ENCODE assay signal across 1 cellular context in the genomic region with DNA sequence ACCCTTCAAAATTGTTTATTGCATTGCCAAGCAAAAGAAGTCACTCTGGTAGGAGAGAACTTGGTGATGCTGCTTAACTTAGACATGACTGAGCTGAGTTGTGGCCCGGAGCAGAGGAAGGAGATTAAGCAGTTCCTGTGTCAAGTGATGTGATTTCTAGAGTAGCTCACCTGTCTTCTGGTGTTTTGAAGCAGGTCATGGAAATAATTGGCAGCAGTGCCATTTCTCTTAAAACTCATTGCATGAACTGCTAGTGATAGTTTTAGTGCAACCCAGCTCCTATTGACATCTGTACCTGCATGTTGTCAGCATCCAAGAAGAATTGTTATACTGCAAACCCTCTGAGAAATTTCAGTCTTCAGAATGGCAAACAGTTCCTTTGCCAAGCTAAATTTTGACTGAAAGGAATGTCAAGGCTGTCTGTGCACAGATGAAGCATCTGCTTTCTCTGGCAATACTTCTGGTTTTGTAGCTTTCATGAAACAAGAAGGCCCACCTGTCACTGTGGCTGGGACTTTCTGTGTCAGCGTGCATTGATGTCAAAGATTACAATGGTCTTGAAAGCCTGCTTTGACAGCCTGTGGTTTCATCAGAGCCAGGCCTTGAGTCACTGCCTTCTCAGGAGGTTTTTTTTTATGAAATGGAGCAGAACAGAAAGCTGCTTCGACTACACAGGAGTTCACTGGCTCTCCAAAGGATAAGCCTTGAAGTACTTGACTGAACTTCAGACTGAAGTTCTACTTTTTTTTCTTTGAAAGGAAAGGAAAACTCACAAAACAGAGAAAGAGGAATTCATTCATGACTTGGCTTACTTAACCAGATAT.
TF ChIP-seq lines count a peak whose summit lies in the region.

No MANE protein-coding gene starts in this region.

TF ChIP-seq in GM12878, 131 proteins besides CTCF, POLR2A, EP300 and RAD21 (continued from another document and continues in another):
- TF ChIP-seq SRF (IDR thresholded peaks at IDR 0.05; ENCODE audit: low read depth in 2 of 2, low read length in 2 of 2) (0 out of 4 replicates have a peak, but pooled peaks of 1 of the 2 experiments have one; percentile 26), JUNB (IDR thresholded peaks at IDR 0.05) (peak; percentile 91), FOXM1 (IDR thresholded peaks at IDR 0.05; ENCODE audit: low read depth, low read length) (peak; percentile 95), TCF7 (IDR thresholded peaks at IDR 0.05; ENCODE audit: borderline replicate concordance) (peak; percentile 92), NR2C2 (IDR thresholded peaks at IDR 0.05; ENCODE audit: borderline replicate concordance, control insufficient read depth, insufficient read length, low read depth) (no peak), IKZF1 (conservative IDR thresholded peaks at IDR 0.05) (peak; percentile 91), CHD4 (IDR thresholded peaks at IDR 0.05) (no peak), POLR2AphosphoS2 (IDR thresholded peaks at IDR 0.05; ENCODE audit: low read depth, low read length) (no peak), YBX1 (IDR thresholded peaks at IDR 0.05) (no peak), CREM (IDR thresholded peaks at IDR 0.05; ENCODE audit: low read depth) (peak; percentile 93), WRNIP1 (IDR thresholded peaks at IDR 0.05; ENCODE audit: borderline replicate concordance, low read depth, low read length) (0 out of 2 replicates have a peak, but pooled peaks have one; percentile 44), KLF5 (IDR thresholded peaks at IDR 0.05; ENCODE audit: partially characterized antibody) (no peak), MEF2B (IDR thresholded peaks at IDR 0.05; ENCODE audit: partially characterized antibody, poor library complexity, severe bottlenecking) (peak; percentile 73), TCF3 (IDR thresholded peaks at IDR 0.05; ENCODE audit: borderline replicate concordance, insufficient read depth, low read depth, low read length) (peak; percentile 96), RB1 (IDR thresholded peaks at IDR 0.05; ENCODE audit: borderline replicate concordance) (no peak), SP1 (IDR thresholded peaks at IDR 0.05; ENCODE audit: low read depth, low read length) (peak; percentile 63), BHLHE40 (IDR thresholded peaks at IDR 0.05; ENCODE audit: borderline replicate concordance in 1 of 2, low read depth in 2 of 2, low read length in 1 of 2) (peak; percentile 80), IKZF2 (IDR thresholded peaks at IDR 0.05) (peak; percentile 89 to 91), GATAD2B (conservative IDR thresholded peaks at IDR 0.05; ENCODE audit: low read depth) (peak; percentile 73), IRF4 (IDR thresholded peaks at IDR 0.05; ENCODE audit: low read depth, low read length) (peak; percentile 86), ZNF24 (IDR thresholded peaks at IDR 0.05) (peak; percentile 86), MYC (IDR thresholded peaks at IDR 0.05; ENCODE audit: insufficient read depth, insufficient read length, insufficient replicate concordance, low read length, severe bottlenecking) (no peak), POU2F2 (IDR thresholded peaks at IDR 0.05; ENCODE audit: borderline replicate concordance, low read depth, low read length) (peak; percentile 83; the same call in 2 of the 3 replicates), STAT1 (conservative IDR thresholded peaks at IDR 0.05) (no peak)
- TF ChIP-seq, protein P1, sequence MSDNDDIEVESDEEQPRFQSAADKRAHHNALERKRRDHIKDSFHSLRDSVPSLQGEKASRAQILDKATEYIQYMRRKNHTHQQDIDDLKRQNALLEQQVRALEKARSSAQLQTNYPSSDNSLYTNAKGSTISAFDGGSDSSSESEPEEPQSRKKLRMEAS (IDR thresholded peaks at IDR 0.05; ENCODE audit: low read depth, low read length) = peak; percentile 52; the same call in 1 of the 2 replicates
- TF ChIP-seq, protein P2, sequence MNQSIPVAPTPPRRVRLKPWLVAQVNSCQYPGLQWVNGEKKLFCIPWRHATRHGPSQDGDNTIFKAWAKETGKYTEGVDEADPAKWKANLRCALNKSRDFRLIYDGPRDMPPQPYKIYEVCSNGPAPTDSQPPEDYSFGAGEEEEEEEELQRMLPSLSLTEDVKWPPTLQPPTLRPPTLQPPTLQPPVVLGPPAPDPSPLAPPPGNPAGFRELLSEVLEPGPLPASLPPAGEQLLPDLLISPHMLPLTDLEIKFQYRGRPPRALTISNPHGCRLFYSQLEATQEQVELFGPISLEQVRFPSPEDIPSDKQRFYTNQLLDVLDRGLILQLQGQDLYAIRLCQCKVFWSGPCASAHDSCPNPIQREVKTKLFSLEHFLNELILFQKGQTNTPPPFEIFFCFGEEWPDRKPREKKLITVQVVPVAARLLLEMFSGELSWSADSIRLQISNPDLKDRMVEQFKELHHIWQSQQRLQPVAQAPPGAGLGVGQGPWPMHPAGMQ (IDR thresholded peaks at IDR 0.05; ENCODE audit: borderline replicate concordance) = no peak
- TF ChIP-seq, protein P3, sequence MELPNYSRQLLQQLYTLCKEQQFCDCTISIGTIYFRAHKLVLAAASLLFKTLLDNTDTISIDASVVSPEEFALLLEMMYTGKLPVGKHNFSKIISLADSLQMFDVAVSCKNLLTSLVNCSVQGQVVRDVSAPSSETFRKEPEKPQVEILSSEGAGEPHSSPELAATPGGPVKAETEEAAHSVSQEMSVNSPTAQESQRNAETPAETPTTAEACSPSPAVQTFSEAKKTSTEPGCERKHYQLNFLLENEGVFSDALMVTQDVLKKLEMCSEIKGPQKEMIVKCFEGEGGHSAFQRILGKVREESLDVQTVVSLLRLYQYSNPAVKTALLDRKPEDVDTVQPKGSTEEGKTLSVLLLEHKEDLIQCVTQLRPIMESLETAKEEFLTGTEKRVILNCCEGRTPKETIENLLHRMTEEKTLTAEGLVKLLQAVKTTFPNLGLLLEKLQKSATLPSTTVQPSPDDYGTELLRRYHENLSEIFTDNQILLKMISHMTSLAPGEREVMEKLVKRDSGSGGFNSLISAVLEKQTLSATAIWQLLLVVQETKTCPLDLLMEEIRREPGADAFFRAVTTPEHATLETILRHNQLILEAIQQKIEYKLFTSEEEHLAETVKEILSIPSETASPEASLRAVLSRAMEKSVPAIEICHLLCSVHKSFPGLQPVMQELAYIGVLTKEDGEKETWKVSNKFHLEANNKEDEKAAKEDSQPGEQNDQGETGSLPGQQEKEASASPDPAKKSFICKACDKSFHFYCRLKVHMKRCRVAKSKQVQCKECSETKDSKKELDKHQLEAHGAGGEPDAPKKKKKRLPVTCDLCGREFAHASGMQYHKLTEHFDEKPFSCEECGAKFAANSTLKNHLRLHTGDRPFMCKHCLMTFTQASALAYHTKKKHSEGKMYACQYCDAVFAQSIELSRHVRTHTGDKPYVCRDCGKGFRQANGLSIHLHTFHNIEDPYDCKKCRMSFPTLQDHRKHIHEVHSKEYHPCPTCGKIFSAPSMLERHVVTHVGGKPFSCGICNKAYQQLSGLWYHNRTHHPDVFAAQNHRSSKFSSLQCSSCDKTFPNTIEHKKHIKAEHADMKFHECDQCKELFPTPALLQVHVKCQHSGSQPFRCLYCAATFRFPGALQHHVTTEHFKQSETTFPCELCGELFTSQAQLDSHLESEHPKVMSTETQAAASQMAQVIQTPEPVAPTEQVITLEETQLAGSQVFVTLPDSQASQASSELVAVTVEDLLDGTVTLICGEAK (IDR thresholded peaks at IDR 0.05; ENCODE audit: borderline replicate concordance) = peak; percentile 62; the same call in 1 of the 2 replicates
- TF ChIP-seq, protein P4, sequence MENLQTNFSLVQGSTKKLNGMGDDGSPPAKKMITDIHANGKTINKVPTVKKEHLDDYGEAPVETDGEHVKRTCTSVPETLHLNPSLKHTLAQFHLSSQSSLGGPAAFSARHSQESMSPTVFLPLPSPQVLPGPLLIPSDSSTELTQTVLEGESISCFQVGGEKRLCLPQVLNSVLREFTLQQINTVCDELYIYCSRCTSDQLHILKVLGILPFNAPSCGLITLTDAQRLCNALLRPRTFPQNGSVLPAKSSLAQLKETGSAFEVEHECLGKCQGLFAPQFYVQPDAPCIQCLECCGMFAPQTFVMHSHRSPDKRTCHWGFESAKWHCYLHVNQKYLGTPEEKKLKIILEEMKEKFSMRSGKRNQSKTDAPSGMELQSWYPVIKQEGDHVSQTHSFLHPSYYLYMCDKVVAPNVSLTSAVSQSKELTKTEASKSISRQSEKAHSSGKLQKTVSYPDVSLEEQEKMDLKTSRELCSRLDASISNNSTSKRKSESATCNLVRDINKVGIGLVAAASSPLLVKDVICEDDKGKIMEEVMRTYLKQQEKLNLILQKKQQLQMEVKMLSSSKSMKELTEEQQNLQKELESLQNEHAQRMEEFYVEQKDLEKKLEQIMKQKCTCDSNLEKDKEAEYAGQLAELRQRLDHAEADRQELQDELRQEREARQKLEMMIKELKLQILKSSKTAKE (IDR thresholded peaks at IDR 0.05; ENCODE audit: low read depth, poor library complexity, severe bottlenecking) = peak; percentile 88
- TF ChIP-seq, protein P5, sequence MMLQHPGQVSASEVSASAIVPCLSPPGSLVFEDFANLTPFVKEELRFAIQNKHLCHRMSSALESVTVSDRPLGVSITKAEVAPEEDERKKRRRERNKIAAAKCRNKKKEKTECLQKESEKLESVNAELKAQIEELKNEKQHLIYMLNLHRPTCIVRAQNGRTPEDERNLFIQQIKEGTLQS (IDR thresholded peaks at IDR 0.05; ENCODE audit: borderline replicate concordance, extremely low read depth, low read depth, low read length) = no peak
- TF ChIP-seq, protein P6, sequence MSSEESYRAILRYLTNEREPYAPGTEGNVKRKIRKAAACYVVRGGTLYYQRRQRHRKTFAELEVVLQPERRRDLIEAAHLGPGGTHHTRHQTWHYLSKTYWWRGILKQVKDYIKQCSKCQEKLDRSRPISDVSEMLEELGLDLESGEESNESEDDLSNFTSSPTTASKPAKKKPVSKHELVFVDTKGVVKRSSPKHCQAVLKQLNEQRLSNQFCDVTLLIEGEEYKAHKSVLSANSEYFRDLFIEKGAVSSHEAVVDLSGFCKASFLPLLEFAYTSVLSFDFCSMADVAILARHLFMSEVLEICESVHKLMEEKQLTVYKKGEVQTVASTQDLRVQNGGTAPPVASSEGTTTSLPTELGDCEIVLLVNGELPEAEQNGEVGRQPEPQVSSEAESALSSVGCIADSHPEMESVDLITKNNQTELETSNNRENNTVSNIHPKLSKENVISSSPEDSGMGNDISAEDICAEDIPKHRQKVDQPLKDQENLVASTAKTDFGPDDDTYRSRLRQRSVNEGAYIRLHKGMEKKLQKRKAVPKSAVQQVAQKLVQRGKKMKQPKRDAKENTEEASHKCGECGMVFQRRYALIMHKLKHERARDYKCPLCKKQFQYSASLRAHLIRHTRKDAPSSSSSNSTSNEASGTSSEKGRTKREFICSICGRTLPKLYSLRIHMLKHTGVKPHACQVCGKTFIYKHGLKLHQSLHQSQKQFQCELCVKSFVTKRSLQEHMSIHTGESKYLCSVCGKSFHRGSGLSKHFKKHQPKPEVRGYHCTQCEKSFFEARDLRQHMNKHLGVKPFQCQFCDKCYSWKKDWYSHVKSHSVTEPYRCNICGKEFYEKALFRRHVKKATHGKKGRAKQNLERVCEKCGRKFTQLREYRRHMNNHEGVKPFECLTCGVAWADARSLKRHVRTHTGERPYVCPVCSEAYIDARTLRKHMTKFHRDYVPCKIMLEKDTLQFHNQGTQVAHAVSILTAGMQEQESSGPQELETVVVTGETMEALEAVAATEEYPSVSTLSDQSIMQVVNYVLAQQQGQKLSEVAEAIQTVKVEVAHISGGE (CRISPR knock-in tag; IDR thresholded peaks at IDR 0.05) = no peak
- TF ChIP-seq, protein P7, sequence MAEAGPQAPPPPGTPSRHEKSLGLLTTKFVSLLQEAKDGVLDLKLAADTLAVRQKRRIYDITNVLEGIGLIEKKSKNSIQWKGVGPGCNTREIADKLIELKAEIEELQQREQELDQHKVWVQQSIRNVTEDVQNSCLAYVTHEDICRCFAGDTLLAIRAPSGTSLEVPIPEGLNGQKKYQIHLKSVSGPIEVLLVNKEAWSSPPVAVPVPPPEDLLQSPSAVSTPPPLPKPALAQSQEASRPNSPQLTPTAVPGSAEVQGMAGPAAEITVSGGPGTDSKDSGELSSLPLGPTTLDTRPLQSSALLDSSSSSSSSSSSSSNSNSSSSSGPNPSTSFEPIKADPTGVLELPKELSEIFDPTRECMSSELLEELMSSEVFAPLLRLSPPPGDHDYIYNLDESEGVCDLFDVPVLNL (IDR thresholded peaks at IDR 0.05; ENCODE audit: low read depth, low read length) = no peak
- TF ChIP-seq, protein P8, sequence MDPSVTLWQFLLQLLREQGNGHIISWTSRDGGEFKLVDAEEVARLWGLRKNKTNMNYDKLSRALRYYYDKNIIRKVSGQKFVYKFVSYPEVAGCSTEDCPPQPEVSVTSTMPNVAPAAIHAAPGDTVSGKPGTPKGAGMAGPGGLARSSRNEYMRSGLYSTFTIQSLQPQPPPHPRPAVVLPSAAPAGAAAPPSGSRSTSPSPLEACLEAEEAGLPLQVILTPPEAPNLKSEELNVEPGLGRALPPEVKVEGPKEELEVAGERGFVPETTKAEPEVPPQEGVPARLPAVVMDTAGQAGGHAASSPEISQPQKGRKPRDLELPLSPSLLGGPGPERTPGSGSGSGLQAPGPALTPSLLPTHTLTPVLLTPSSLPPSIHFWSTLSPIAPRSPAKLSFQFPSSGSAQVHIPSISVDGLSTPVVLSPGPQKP (IDR thresholded peaks at IDR 0.05; ENCODE audit: low read depth, low read length) = no peak; the same call in 1 of the 2 replicates
- TF ChIP-seq, protein P9, sequence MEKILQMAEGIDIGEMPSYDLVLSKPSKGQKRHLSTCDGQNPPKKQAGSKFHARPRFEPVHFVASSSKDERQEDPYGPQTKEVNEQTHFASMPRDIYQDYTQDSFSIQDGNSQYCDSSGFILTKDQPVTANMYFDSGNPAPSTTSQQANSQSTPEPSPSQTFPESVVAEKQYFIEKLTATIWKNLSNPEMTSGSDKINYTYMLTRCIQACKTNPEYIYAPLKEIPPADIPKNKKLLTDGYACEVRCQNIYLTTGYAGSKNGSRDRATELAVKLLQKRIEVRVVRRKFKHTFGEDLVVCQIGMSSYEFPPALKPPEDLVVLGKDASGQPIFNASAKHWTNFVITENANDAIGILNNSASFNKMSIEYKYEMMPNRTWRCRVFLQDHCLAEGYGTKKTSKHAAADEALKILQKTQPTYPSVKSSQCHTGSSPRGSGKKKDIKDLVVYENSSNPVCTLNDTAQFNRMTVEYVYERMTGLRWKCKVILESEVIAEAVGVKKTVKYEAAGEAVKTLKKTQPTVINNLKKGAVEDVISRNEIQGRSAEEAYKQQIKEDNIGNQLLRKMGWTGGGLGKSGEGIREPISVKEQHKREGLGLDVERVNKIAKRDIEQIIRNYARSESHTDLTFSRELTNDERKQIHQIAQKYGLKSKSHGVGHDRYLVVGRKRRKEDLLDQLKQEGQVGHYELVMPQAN (conservative IDR thresholded peaks at IDR 0.05) = no peak; the same call in 1 of the 2 replicates
- TF ChIP-seq, protein P10, sequence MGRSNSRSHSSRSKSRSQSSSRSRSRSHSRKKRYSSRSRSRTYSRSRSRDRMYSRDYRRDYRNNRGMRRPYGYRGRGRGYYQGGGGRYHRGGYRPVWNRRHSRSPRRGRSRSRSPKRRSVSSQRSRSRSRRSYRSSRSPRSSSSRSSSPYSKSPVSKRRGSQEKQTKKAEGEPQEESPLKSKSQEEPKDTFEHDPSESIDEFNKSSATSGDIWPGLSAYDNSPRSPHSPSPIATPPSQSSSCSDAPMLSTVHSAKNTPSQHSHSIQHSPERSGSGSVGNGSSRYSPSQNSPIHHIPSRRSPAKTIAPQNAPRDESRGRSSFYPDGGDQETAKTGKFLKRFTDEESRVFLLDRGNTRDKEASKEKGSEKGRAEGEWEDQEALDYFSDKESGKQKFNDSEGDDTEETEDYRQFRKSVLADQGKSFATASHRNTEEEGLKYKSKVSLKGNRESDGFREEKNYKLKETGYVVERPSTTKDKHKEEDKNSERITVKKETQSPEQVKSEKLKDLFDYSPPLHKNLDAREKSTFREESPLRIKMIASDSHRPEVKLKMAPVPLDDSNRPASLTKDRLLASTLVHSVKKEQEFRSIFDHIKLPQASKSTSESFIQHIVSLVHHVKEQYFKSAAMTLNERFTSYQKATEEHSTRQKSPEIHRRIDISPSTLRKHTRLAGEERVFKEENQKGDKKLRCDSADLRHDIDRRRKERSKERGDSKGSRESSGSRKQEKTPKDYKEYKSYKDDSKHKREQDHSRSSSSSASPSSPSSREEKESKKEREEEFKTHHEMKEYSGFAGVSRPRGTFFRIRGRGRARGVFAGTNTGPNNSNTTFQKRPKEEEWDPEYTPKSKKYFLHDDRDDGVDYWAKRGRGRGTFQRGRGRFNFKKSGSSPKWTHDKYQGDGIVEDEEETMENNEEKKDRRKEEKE (IDR thresholded peaks at IDR 0.05) = no peak
